In the genomic region with DNA sequence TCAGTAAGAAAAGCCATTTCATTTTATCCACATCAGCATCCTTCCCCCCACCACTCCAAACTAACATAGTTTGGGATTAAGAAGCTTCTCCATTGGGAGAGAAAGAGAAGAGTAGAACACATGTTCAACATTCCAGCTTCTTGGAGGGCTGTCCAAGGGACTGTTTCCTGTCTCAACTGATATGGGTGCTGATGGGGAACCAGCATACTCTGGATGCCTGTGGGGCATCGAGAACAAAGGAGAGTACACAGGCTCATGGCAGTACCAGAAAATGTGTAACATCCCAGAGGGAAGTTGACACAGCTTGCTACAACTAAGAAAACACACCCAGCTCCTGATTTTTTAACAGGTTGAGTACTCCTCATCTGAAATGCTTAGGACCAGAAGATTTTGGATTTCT, we compare ENCODE assay signal across 18 cellular contexts.
"Had no signal": no experiment of that assay in that cellular context is flagged by ENCODE, and none has a peak within 500 bp of the region (broad histone marks: within the 10 kb centered on the region; RNA-seq: fewer than 3 reads in every experiment).

No MANE protein-coding gene starts in this region.

- H3K27me3 ChIP-seq: adrenal gland, foreskin keratinocyte, left lung, spleen, testis, uterus had no signal

- FAIRE-seq: endometrium, TTC549 had no signal

- H3K27ac ChIP-seq: adrenal gland, foreskin keratinocyte, left lung, spleen, testis, uterus, WERI-Rb-1 had no signal

- H3K9me3 ChIP-seq: testis had no signal

- ATAC-seq: activated naive CD4-positive, alpha-beta T cell treated with anti-CD3 and anti-CD28 coated beads, Interleukin-2, amount 50 U/mL, for 72 hours; foreskin keratinocyte; left lung; natural killer cell had no signal

- DNase-seq: activated T-cell treated with anti-CD3 and anti-CD28 coated beads, Interleukin-2, amount 50 U/mL, for 1 hour; adrenal gland; effector CD4-positive, alpha-beta T cell; foreskin keratinocyte; left lung; natural killer cell; retina; spleen; stimulated activated CD4-positive, alpha-beta T cell treated with anti-CD3 and anti-CD28 coated beads, Interleukin-4, amount 100 ng/mL, for 1 hour; stimulated activated naive CD4-positive, alpha-beta T cell; testis; trophoblast cell; uterus; WERI-Rb-1 had no signal

- H3K4me3 ChIP-seq: adrenal gland, left lung, lung, spleen, testis, uterus had no signal

- H3K4me1 ChIP-seq: adrenal gland, foreskin keratinocyte, left lung, spleen, testis, uterus had no signal

- H3K36me3 ChIP-seq: uterus, WERI-Rb-1 had no signal
